Comparison of ENCODE assay signal across 8 cellular contexts in the genomic region with DNA sequence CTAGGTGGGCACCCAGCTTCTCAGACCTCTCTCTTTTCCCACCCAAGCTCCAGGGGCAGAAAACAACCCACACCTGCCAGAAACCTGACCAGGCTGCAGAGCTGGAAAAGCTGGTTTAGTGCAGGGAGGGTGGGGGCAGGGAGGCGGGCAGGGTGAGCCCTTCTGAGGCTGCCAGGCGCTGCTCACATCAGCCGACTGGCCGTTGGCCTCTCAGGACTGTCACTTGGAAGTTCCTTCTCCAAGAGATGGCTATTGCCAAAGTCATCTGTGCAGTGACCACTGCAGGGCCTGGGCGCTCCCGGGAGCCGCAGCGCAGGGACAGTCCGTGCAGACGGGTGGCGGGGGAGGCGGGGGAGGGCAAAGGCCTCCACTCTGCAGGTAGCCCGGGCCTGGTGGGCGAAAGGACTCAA.
A peak's percentile ranks its signal among the peaks of the same experiment; 100 is the strongest.
DNase-seq lines count a peak whose midpoint lies in the region; ATAC-seq, FAIRE-seq and TF ChIP-seq lines count a peak whose summit lies in the region.

No MANE protein-coding gene starts in this region.

- peak overlapping the region; percentile 99 for H3K4me2 ChIP-seq in BLaER1
- peak overlapping the region; percentile 72 for H3K4me2 ChIP-seq in Karpas-422 (ENCODE audit: low read depth, low read length, poor library complexity, severe bottlenecking)
- H3K4me2 ChIP-seq in keratinocyte (ENCODE audit: control insufficient read depth, extremely low read depth, insufficient read depth, low read depth, low read length) = peak overlapping the region; percentile 83

- H3K9me3 ChIP-seq in BLaER1 = no peaks in the 10 kb centered on the region
- no peaks in the 10 kb centered on the region for H3K9me3 ChIP-seq in Karpas-422 (ENCODE audit: low read length)
- no peaks in the 10 kb centered on the region for H3K9me3 ChIP-seq in keratinocyte (ENCODE audit: control insufficient read depth, low read depth, low read length)

- H3K9me2 ChIP-seq in Karpas-422 (replicated peaks; ENCODE audit: insufficient read depth, low read length) = no peaks in the 10 kb centered on the region

- H3K4me1 Mint-ChIP-seq in brain (peaks cover 34% of the 10 kb centered on the region), osteocyte (ENCODE audit: unreplicated experiment) (peaks cover 5% of the 10 kb centered on the region)
- peaks cover 9 to 22% of the 10 kb centered on the region in 2 donors for H3K4me1 Mint-ChIP-seq in stimulated activated naive B cell treated with anti-CD40 and anti-IgM and Interleukin-4, amounts not matched to agents 10 μg/mL and 1 μg/mL and 100 μg/mL, for 72 hours

- H3K79me2 ChIP-seq in Karpas-422 (ENCODE audit: low read length) = no peaks in the 10 kb centered on the region
- no peaks in the 10 kb centered on the region for H3K79me2 ChIP-seq in keratinocyte (ENCODE audit: control insufficient read depth, insufficient read depth, low read length)

- H3K27ac ChIP-seq in BLaER1 (peak overlapping the region; percentile 91), Karpas-422 (ENCODE audit: low read length) (no peak overlapping the region), keratinocyte (ENCODE audit: control insufficient read depth, insufficient read depth, low read length) (peak overlapping the region; percentile 64)

- peaks cover 18% of the 10 kb centered on the region for H3K27me3 ChIP-seq in BLaER1
- no peaks in the 10 kb centered on the region for H3K27me3 ChIP-seq in Karpas-422 (ENCODE audit: low read length)
- H3K27me3 ChIP-seq in keratinocyte (ENCODE audit: control insufficient read depth, extremely low read depth, insufficient read depth, low read length) = no peaks in the 10 kb centered on the region

- H3K4me3 Mint-ChIP-seq in brain = peak overlapping the region in 1 of 5 experiments; percentile 23
- peak overlapping the region; percentile 75 to 85 for H3K4me3 Mint-ChIP-seq in stimulated activated naive B cell treated with anti-CD40 and anti-IgM and Interleukin-4, amounts not matched to agents 10 μg/mL and 1 μg/mL and 100 μg/mL, for 72 hours
- H3K4me3 Mint-ChIP-seq in osteocyte (ENCODE audit: unreplicated experiment) = no peak overlapping the region

- H3K9me3 Mint-ChIP-seq in brain (peaks cover 0 to 6% (median 0%) of the 10 kb centered on the region in 5 experiments), osteocyte (ENCODE audit: unreplicated experiment) (no peaks in the 10 kb centered on the region)
- no peaks in the 10 kb centered on the region for H3K9me3 Mint-ChIP-seq in stimulated activated naive B cell treated with anti-CD40 and anti-IgM and Interleukin-4, amounts not matched to agents 10 μg/mL and 1 μg/mL and 100 μg/mL, for 72 hours

- no peaks in the 10 kb centered on the region for H3K9me1 ChIP-seq in keratinocyte (ENCODE audit: control insufficient read depth, extremely low read depth, insufficient read depth, low read length)

- peak; percentile 3 to 4 for ATAC-seq in stimulated activated naive B cell treated with anti-CD40 and anti-IgM and Interleukin-4, amounts not matched to agents 10 μg/mL and 1 μg/mL and 100 μg/mL, for 72 hours (replicated peaks)

- peak overlapping the region in 3 of 5 experiments; percentile 44 to 71 (median 65) for H3K27ac Mint-ChIP-seq in brain
- H3K27ac Mint-ChIP-seq in stimulated activated naive B cell treated with anti-CD40 and anti-IgM and Interleukin-4, amounts not matched to agents 10 μg/mL and 1 μg/mL and 100 μg/mL, for 72 hours = no peak overlapping the region
- no peak overlapping the region for H3K27ac Mint-ChIP-seq in osteocyte (ENCODE audit: unreplicated experiment)

- H3K36me3 Mint-ChIP-seq in brain (no peaks in the 10 kb centered on the region), osteocyte (ENCODE audit: unreplicated experiment) (no peaks in the 10 kb centered on the region)
- H3K36me3 Mint-ChIP-seq in stimulated activated naive B cell treated with anti-CD40 and anti-IgM and Interleukin-4, amounts not matched to agents 10 μg/mL and 1 μg/mL and 100 μg/mL, for 72 hours = no peaks in the 10 kb centered on the region

- H3K36me3 ChIP-seq in BLaER1 (no peaks in the 10 kb centered on the region), Karpas-422 (ENCODE audit: insufficient read depth, low read length) (no peaks in the 10 kb centered on the region), keratinocyte (ENCODE audit: control insufficient read depth in 2 of 2, extremely low read depth in 1 of 2, insufficient read depth in 2 of 2, low read length in 2 of 2) (no peaks in the 10 kb centered on the region)

- H4K20me1 ChIP-seq in BLaER1 = no peaks in the 10 kb centered on the region
- no peaks in the 10 kb centered on the region for H4K20me1 ChIP-seq in Karpas-422 (ENCODE audit: insufficient read depth, low read depth, low read length)
- no peaks in the 10 kb centered on the region for H4K20me1 ChIP-seq in keratinocyte (ENCODE audit: control insufficient read depth, extremely low read depth, insufficient read depth, low read length)

- TF ChIP-seq POLR2A in erythroblast (IDR thresholded peaks at IDR 0.05; ENCODE audit: low read length) = no peak

- FAIRE-seq in keratinocyte (lab: Jason Lieb, UNC) = no peak

- H3K4me3 ChIP-seq in BLaER1 (peak overlapping the region; percentile 69), Karpas-422 (ENCODE audit: low read length) (peak overlapping the region; percentile 63), keratinocyte (ENCODE audit: control insufficient read depth in 2 of 3, extremely low read depth in 1 of 3, insufficient read depth in 2 of 3, low read depth in 1 of 3, low read length in 3 of 3) (peak overlapping the region; percentile 44 to 71 (median 62))

- H3K4me1 ChIP-seq in BLaER1 (peaks cover 60% of the 10 kb centered on the region), Karpas-422 (ENCODE audit: low read length) (peaks cover 9% of the 10 kb centered on the region), keratinocyte (ENCODE audit: control insufficient read depth, extremely low read depth, insufficient read depth, low read length) (peaks cover 10% of the 10 kb centered on the region)

- dilution Hi-C loops in keratinocyte (cut with MboI; ENCODE audit: extremely low pct_ligation_motif_present, low sequenced_read_pairs) = no loop called here

- in situ Hi-C loops in GM13977 (cut with MboI; ENCODE audit: low pct_unique_long_range_greater_than_20kb, low sequenced_read_pairs, unreplicated experiment) = no loop called here

- peaks cover 14% of the 10 kb centered on the region for H3K27me3 Mint-ChIP-seq in brain
- H3K27me3 Mint-ChIP-seq in stimulated activated naive B cell treated with anti-CD40 and anti-IgM and Interleukin-4, amounts not matched to agents 10 μg/mL and 1 μg/mL and 100 μg/mL, for 72 hours = peaks cover 12 to 14% of the 10 kb centered on the region in 2 donors
- H3K27me3 Mint-ChIP-seq in osteocyte (ENCODE audit: unreplicated experiment) = peaks cover 1% of the 10 kb centered on the region

- peak overlapping the region; percentile 81 for H3K9ac ChIP-seq in BLaER1
- peak overlapping the region; percentile 61 for H3K9ac ChIP-seq in Karpas-422 (ENCODE audit: low read length)
- H3K9ac ChIP-seq in keratinocyte (ENCODE audit: control insufficient read depth, extremely low read depth, insufficient read depth, low read length) = peak overlapping the region; percentile 74

- DNase-seq in Karpas-422 (no peak), keratinocyte (ENCODE audit: low read depth, low spot score) (no peak), osteocyte (ENCODE audit: extremely low spot score, unreplicated experiment) (no peak), erythroblast (lab: John Stamatoyannopoulos, UW) (no peak), GM13977 (ENCODE audit: low spot score) (no peak)
- no peak for DNase-seq in stimulated activated naive B cell treated with anti-CD40 and anti-IgM and Interleukin-4, amounts not matched to agents 10 μg/mL and 1 μg/mL and 100 μg/mL, for 72 hours

- TF ChIP-seq CTCF in brain (conservative IDR thresholded peaks at IDR 0.05) (no peak), keratinocyte (optimal IDR thresholded peaks at IDR 0.05 in 1 of 3, IDR thresholded peaks at IDR 0.05 in 1 of 3, conservative IDR thresholded peaks at IDR 0.05 in 1 of 3; ENCODE audit: extremely low read depth in 1 of 3, insufficient read depth in 2 of 3, low read length in 3 of 3) (no peak), osteocyte (IDR thresholded peaks at IDR 0.05) (no peak), GM13977 (IDR thresholded peaks at IDR 0.05; ENCODE audit: extremely low read depth, insufficient read depth, missing control alignments) (no peak)

- 0 out of 2 replicates have a peak overlapping the region, but pooled peaks have one; percentile 17 for H2AFZ ChIP-seq in Karpas-422 (ENCODE audit: low read length)
- H2AFZ ChIP-seq in keratinocyte (ENCODE audit: control insufficient read depth, low read length) = peak overlapping the region; percentile 50

Comparison
In these comparisons a context has a peak if more than half of its experiments do, and no peak if none do; other contexts are left out.
1. H3K27ac Mint-ChIP-seq: peak in brain (3 of 5); none in stimulated activated naive B cell treated with anti-CD40 and anti-IgM and Interleukin-4, amounts not matched to agents 10 μg/mL and 1 μg/mL and 100 μg/mL, for 72 hours (single experiment) and osteocyte (single experiment).
2. Peak in every context shown above with its lines, with median percentiles within 50 percentile points of each other: H3K4me2 ChIP-seq, H3K4me3 ChIP-seq and H3K9ac ChIP-seq.